In the genomic region with DNA sequence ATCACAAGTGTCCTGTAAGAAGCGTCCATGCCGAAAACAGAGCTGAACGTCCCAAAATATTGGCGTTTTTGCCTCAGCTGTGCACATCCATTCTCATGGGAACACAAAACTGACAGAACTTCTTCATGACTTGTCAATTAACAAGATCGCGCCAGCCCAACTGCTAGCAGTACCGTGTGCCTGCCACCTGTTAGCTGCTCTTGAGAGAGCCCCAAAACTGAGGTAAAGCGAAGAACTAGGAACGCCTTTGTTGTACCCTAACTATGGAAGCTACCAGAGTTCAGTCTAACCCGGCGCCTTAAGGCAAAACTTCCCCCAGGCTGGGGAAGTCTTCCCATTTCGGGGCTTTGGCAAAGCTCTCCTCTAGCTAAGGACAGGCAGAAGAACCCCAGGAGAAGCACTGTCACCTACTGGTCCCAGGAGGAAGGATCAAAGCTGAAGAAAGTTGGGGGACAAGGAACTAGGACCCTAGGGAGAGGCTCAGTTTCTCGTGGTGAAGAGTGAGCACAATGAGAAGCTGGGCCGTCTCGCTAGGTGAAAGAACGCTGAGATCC, we compare ENCODE assay signal across 8 cellular contexts. TPM values are rescaled to one million over a fixed set of nuclear protein-coding genes. Genes with fewer than 3 reads are reported as not detected.
A peak's percentile ranks its signal among the peaks of the same experiment; 100 is the strongest.
DNase-seq lines count a peak whose midpoint lies in the region; ATAC-seq lines count a peak whose summit lies in the region.

No MANE protein-coding gene starts in this region.

- H3K27ac ChIP-seq in effector memory CD4-positive, alpha-beta T cell (ENCODE audit: insufficient read depth, low read length, poor library complexity, severe bottlenecking) = peak overlapping the region; percentile 80

- DNase-seq in NCI-H748 (lab: John Stamatoyannopoulos, UW; ENCODE audit: unreplicated experiment) (peak; percentile 29), NCI-H748 treated with DMSO at 0.1 percent for 48 hours (lab: John Stamatoyannopoulos, UW) (no peak), T-helper 17 cell (no peak), myocyte (ENCODE audit: low read depth) (peak; percentile 45), activated gamma-delta T cell treated with Interleukin-2 at 50 U/mL for 16 hours (no peak), GOT3 (lab: John Stamatoyannopoulos, UW) (no peak)
- DNase-seq in effector memory CD4-positive, alpha-beta T cell = no peak

- peaks cover 10% of the 10 kb centered on the region for H3K4me1 ChIP-seq in effector memory CD4-positive, alpha-beta T cell (ENCODE audit: control insufficient read depth, insufficient read depth, low read length, poor library complexity, severe bottlenecking)

- no peaks in the 10 kb centered on the region for H3K27me3 Mint-ChIP-seq in T-helper 17 cell

- ATAC-seq in HG02970 (IDR thresholded peaks at IDR 0.05; ENCODE audit: low FRiP score, unreplicated experiment) = peak; percentile 8
- peak; percentile 20 for ATAC-seq in T-helper 17 cell

- peaks cover 29% of the 10 kb centered on the region for H3K4me1 Mint-ChIP-seq in T-helper 17 cell

- peak overlapping the region; percentile 85 for H3K4me3 ChIP-seq in effector memory CD4-positive, alpha-beta T cell (ENCODE audit: insufficient read depth, low read depth, low read length, poor library complexity, severe bottlenecking)

- H3K4me3 Mint-ChIP-seq in T-helper 17 cell = peak overlapping the region; percentile 100

- no peaks in the 10 kb centered on the region for H3K9me3 ChIP-seq in T-helper 17 cell (ENCODE audit: control insufficient read depth, low read length, poor library complexity, severe bottlenecking)
- H3K9me3 ChIP-seq in effector memory CD4-positive, alpha-beta T cell (ENCODE audit: control insufficient read depth, low read length) = no peaks in the 10 kb centered on the region

- H3K27ac Mint-ChIP-seq in T-helper 17 cell = peak overlapping the region; percentile 94

- peaks cover 2% of the 10 kb centered on the region for H3K36me3 Mint-ChIP-seq in T-helper 17 cell (ENCODE audit: low read depth)

- no peaks in the 10 kb centered on the region for H3K36me3 ChIP-seq in effector memory CD4-positive, alpha-beta T cell (ENCODE audit: control insufficient read depth, insufficient read depth, low read length)

- no peaks in the 10 kb centered on the region for H3K27me3 ChIP-seq in effector memory CD4-positive, alpha-beta T cell (replicated peaks; ENCODE audit: control insufficient read depth, insufficient read depth, low read length, poor library complexity, severe bottlenecking)

RNA-seq across cellular contexts. Expression of gene EYA3, which starts 0.7 kb away (rescaled TPM):
- total RNA-seq in T-helper 17 cell (10 to 100 TPM; 12.5 to 13.8 TPM), myocyte (19.6 and 22.0 TPM in 2 replicates)
- polyA plus RNA-seq in myocyte (2012) = 9.7 TPM

Comparison
In these comparisons a context has a peak if more than half of its experiments do, and no peak if none do; other contexts are left out.
1. DNase-seq: peak in NCI-H748 (single experiment) and myocyte (single experiment); none in NCI-H748 treated with DMSO at 0.1 percent for 48 hours (single experiment), T-helper 17 cell (0 of 3), effector memory CD4-positive, alpha-beta T cell (0 of 3), activated gamma-delta T cell treated with Interleukin-2 at 50 U/mL for 16 hours (single experiment) and GOT3 (single experiment).